8 cellular contexts compared by ENCODE assay signal in the genomic region with DNA sequence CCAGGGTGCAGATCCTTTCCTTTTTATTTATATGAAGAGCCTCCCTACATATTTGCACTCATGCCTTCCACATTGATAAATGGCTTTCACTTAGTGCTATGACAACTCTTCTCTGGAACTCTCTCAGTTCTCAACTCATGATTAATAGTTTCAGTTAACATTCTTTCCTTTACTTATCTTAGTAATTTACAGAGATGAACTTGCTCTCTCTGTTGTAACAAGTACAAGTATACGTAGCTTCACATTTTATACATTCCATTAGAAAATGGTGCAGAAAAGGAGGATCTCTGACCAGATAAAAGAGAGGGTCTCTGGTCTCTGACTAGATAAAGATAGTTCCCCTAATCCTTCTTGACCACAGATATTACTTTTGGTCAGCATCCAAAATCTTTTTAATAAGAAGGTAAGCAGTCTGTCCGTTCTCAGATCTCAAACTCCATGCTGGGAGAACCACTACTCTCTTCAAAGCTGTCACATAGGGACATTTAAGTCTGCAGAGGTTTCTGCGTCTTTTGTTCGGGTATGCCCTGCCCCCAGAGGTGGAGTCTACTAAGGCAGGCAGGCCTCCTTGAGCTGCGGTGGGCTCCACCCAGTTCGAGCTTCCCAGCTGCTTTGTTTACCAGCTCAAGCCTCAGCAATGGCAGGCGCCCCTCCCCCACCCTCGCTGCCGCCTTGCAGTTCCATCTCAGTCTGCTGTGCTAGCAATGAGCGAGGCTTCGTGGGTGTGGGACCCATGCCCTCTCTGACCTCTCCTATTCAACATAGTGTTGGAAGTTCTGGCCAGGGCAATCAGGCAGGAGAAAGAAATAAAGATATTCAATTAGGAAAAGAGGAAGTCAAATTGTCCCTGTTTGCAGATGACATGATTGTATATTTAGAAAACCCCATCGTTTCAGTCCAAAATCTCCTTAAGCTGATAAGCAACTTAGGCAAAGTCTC. TPM values are rescaled to one million over a fixed set of nuclear protein-coding genes. Genes with fewer than 3 reads are reported as not detected.
DNase-seq lines count a peak whose midpoint lies in the region; ATAC-seq and TF ChIP-seq lines count a peak whose summit lies in the region.
"Not testable (repeated sequence)": the region's sequence is repeated elsewhere in the genome, so short reads cannot be mapped to it uniquely, and the experiment has no call there.

No MANE protein-coding gene starts in this region.

- peak overlapping the region; percentile 69 to 88 (median 78) for H3K4me3 Mint-ChIP-seq in CD4-positive, alpha-beta memory T cell
- H3K4me3 Mint-ChIP-seq in naive thymus-derived CD8-positive, alpha-beta T cell: peak overlapping the region; percentile 62 to 88 (median 80)

- H3K4me1 Mint-ChIP-seq in CD4-positive, alpha-beta memory T cell: peaks cover 25 to 50% (median 41%) of the 10 kb centered on the region in 4 donors
- peaks cover 14 to 44% (median 34%) of the 10 kb centered on the region in 4 donors for H3K4me1 Mint-ChIP-seq in naive thymus-derived CD8-positive, alpha-beta T cell

- POLR2A ChIA-PET in CD4-positive, alpha-beta memory T cell (lab: Charles Lee; ENCODE audit: partially characterized antibody): interaction anchor here (1.0 to 1.9 kb wide), 9 partner anchors 9 to 488 kb away, joined by 3 to 25 read pairs (median 4); a partner anchor contains a TSS
- POLR2A ChIA-PET in naive thymus-derived CD8-positive, alpha-beta T cell (lab: Charles Lee): interaction anchor here (0.6 to 1.6 kb wide), 5 partner anchors 38 to 488 kb away, joined by 3 to 14 read pairs (median 3); a partner anchor contains a TSS

- H3K27me3 Mint-ChIP-seq in CD4-positive, alpha-beta memory T cell; naive thymus-derived CD8-positive, alpha-beta T cell: not testable (repeated sequence)

- peaks cover 0 to 13% (median 3%) of the 10 kb centered on the region in 8 donors for H3K9me3 Mint-ChIP-seq in CD4-positive, alpha-beta memory T cell
- H3K9me3 Mint-ChIP-seq in naive thymus-derived CD8-positive, alpha-beta T cell: peaks cover 0 to 15% (median 4%) of the 10 kb centered on the region in 9 donors

- intact Hi-C loops in CD4-positive, alpha-beta memory T cell (cut with micrococcal nuclease): loop anchor here (1.0 to 2.0 kb wide), 5 partner anchors 42 to 488 kb away; a partner anchor contains a TSS

- peak; percentile 80 to 84 (median 83) for DNase-seq in CD4-positive, alpha-beta memory T cell
- peak; percentile 12 for DNase-seq in M059J (ENCODE audit: low read depth)
- peak; percentile 15 to 87 (median 49) for DNase-seq in T-helper 2 cell
- DNase-seq in activated naive CD4-positive, alpha-beta T cell (lab: John Stamatoyannopoulos, UW): peak; percentile 7 to 78 (median 46)
- DNase-seq in fibroblast of the aortic adventitia (ENCODE audit: low read depth): peak; percentile 86
- DNase-seq in naive thymus-derived CD8-positive, alpha-beta T cell: peak; percentile 55 to 93 (median 78)
- peak; percentile 44 for DNase-seq in stimulated activated CD8-positive, alpha-beta memory T cell treated with anti-CD3 and anti-CD28 coated beads, Interleukin-15, amount 100 ng/mL, for 1 hour (ENCODE audit: low read depth)

- H3K27ac ChIP-seq in CD4-positive, alpha-beta memory T cell (ENCODE audit: low read depth, low read length): peak overlapping the region; percentile 30

- not testable (repeated sequence) for H3K36me3 ChIP-seq in CD4-positive, alpha-beta memory T cell (ENCODE audit: insufficient read depth, low read length)

- ATAC-seq in GM21619 (IDR thresholded peaks at IDR 0.05; ENCODE audit: unreplicated experiment): peak; percentile 47
- peak; percentile 79 to 86 for ATAC-seq in naive thymus-derived CD8-positive, alpha-beta T cell

- TF ChIP-seq CTCF in fibroblast of the aortic adventitia (IDR thresholded peaks at IDR 0.05; ENCODE audit: insufficient read depth, low read length): peak; percentile 17

- not testable (repeated sequence) for H3K27me3 ChIP-seq in CD4-positive, alpha-beta memory T cell (ENCODE audit: insufficient read depth, low read length)

- H3K36me3 Mint-ChIP-seq in CD4-positive, alpha-beta memory T cell; naive thymus-derived CD8-positive, alpha-beta T cell: not testable (repeated sequence)

- peak overlapping the region in 1 of 2 donors; percentile 38 for H3K4me3 ChIP-seq in CD4-positive, alpha-beta memory T cell (ENCODE audit: low read length in 2 of 2)
- not testable (repeated sequence) for H3K4me3 ChIP-seq in fibroblast of the aortic adventitia (ENCODE audit: low read depth, low read length)

- not testable (repeated sequence) for H3K9me3 ChIP-seq in CD4-positive, alpha-beta memory T cell (ENCODE audit: control insufficient read depth in 1 of 2, low read length in 2 of 2)

- CTCF ChIA-PET in CD4-positive, alpha-beta memory T cell (lab: Charles Lee; ENCODE audit: partially characterized antibody): interaction anchor here (0.8 to 4.5 kb wide), 15 partner anchors 41 to 110 kb away, joined by 3 to 55 read pairs (median 4); a partner anchor contains a TSS

- H3K27ac Mint-ChIP-seq in CD4-positive, alpha-beta memory T cell: peak overlapping the region; percentile 73 to 95 (median 93)
- peak overlapping the region; percentile 72 to 97 (median 94) for H3K27ac Mint-ChIP-seq in naive thymus-derived CD8-positive, alpha-beta T cell

- peaks cover 29% of the 10 kb centered on the region for H3K4me1 ChIP-seq in CD4-positive, alpha-beta memory T cell (ENCODE audit: insufficient read depth, low read length)

RNA-seq across cellular contexts. Expression of a gene that starts 42.2 kb away (rescaled TPM):
- 10 to 100 TPM; 19.9 to 20.9 TPM for total RNA-seq in CD4-positive, alpha-beta memory T cell
- polyA plus RNA-seq in CD4-positive, alpha-beta memory T cell: 10 to 100 TPM in 1 of 2 donors, 1 to 10 TPM in 1; 8.8 to 15.5 TPM
- total RNA-seq in M059J (2014; rRNA removed; shearing (Covaris generic)): 45.2 and 65.2 TPM in 2 replicates
- 119 and 857 TPM in 2 replicates for total RNA-seq in fibroblast of the aortic adventitia (ENCODE audit: low replicate concordance)
- total RNA-seq in naive thymus-derived CD8-positive, alpha-beta T cell: 10 to 100 TPM; 19.6 to 20.6 TPM
- 10 to 100 TPM in 2 of 3 donors, 1 to 10 TPM in 1; 8.9 to 12.4 (median 11.9) TPM for polyA plus RNA-seq in naive thymus-derived CD8-positive, alpha-beta T cell

Comparison
In these comparisons a context has a peak if more than half of its experiments do, and no peak if none do; other contexts are left out.
1. DNase-seq: peak in every context shown above with its lines; median percentile 86 in fibroblast of the aortic adventitia; 83 in CD4-positive, alpha-beta memory T cell; 78 in naive thymus-derived CD8-positive, alpha-beta T cell; 49 in T-helper 2 cell; 46 in activated naive CD4-positive, alpha-beta T cell; 44 in stimulated activated CD8-positive, alpha-beta memory T cell treated with anti-CD3 and anti-CD28 coated beads, Interleukin-15, amount 100 ng/mL, for 1 hour; 12 in M059J.